Comparison of ENCODE assay signal across 17 cellular contexts in genomic region chr16:47694543-47694942, GRCh38.
"Had no signal": no experiment of that assay in that cellular context is flagged by ENCODE, and none has a peak within 500 bp of the region (broad histone marks: within the 10 kb centered on the region; RNA-seq: fewer than 3 reads in every experiment).

No MANE protein-coding gene starts in this region.

- H3K4me3 Mint-ChIP-seq: activated B cell treated with CpG ODN at 0.5 μM for 24 hours; activated CD4-positive, alpha-beta memory T cell treated with anti-CD3 and anti-CD28 coated beads for 36 hours; activated T-helper 17 cell treated with anti-CD3 and anti-CD28 coated beads, Interleukin-2, amount 50 U/mL, for 72 hours; brain; nephron progenitor cell; stimulated activated naive CD8-positive, alpha-beta T cell treated with anti-CD3 and anti-CD28 coated beads, Interleukin-15, amount 100 ng/mL, for 72 hours; T-helper 2 cell treated with Interferon-gamma antibody and Interleukin-4, amounts not matched to agents 5 μg/mL and 100 μg/mL, for 36 hours had no signal

- H3K27me3 Mint-ChIP-seq: activated B cell treated with CpG ODN at 0.5 μM for 24 hours; activated CD4-positive, alpha-beta memory T cell treated with anti-CD3 and anti-CD28 coated beads for 36 hours; activated T-helper 17 cell treated with anti-CD3 and anti-CD28 coated beads, Interleukin-2, amount 50 U/mL, for 72 hours; brain; stimulated activated naive CD8-positive, alpha-beta T cell treated with anti-CD3 and anti-CD28 coated beads, Interleukin-15, amount 100 ng/mL, for 72 hours had no signal

- H3K9me3 ChIP-seq: colonic mucosa, gastroesophageal sphincter, heart left ventricle, left lung, suprapubic skin, upper lobe of left lung had no signal

- H3K4me1 Mint-ChIP-seq: activated B cell treated with CpG ODN at 0.5 μM for 24 hours; activated T-helper 17 cell treated with anti-CD3 and anti-CD28 coated beads, Interleukin-2, amount 50 U/mL, for 72 hours; brain had no signal

- ATAC-seq: activated T-helper 17 cell treated with anti-CD3 and anti-CD28 coated beads, Interleukin-2, amount 50 U/mL, for 72 hours; esophagus mucosa; gastroesophageal sphincter; heart left ventricle; left lung; stimulated activated naive CD8-positive, alpha-beta T cell treated with anti-CD3 and anti-CD28 coated beads, Interleukin-15, amount 100 ng/mL, for 72 hours had no signal

- H3K27ac Mint-ChIP-seq: activated B cell treated with CpG ODN at 0.5 μM for 24 hours; activated CD4-positive, alpha-beta memory T cell treated with anti-CD3 and anti-CD28 coated beads for 36 hours; activated T-helper 17 cell treated with anti-CD3 and anti-CD28 coated beads, Interleukin-2, amount 50 U/mL, for 72 hours; nephron progenitor cell; T-helper 2 cell treated with Interferon-gamma antibody and Interleukin-4, amounts not matched to agents 5 μg/mL and 100 μg/mL, for 36 hours had no signal

- H3K27ac ChIP-seq: colonic mucosa, gastroesophageal sphincter, heart left ventricle, left lung, suprapubic skin, upper lobe of left lung had no signal

- DNase-seq: activated B cell treated with CpG ODN at 0.5 μM for 24 hours; activated CD4-positive, alpha-beta memory T cell treated with anti-CD3 and anti-CD28 coated beads for 36 hours; activated CD4-positive, alpha-beta T cell treated with anti-CD3 and anti-CD28 coated beads for 4 hours; activated naive CD4-positive, alpha-beta T cell; central memory CD4-positive, alpha-beta T cell; colonic mucosa; heart left ventricle; left lung; nephron progenitor cell; stimulated activated naive CD8-positive, alpha-beta T cell treated with anti-CD3 and anti-CD28 coated beads, Interleukin-15, amount 100 ng/mL, for 72 hours; upper lobe of left lung had no signal

- H3K4me3 ChIP-seq: colonic mucosa, gastroesophageal sphincter, heart left ventricle, left lung, suprapubic skin, upper lobe of left lung had no signal

- H3K27me3 ChIP-seq: colonic mucosa, gastroesophageal sphincter, heart left ventricle, left lung, suprapubic skin, upper lobe of left lung had no signal

- H3K9me3 Mint-ChIP-seq: activated B cell treated with CpG ODN at 0.5 μM for 24 hours; activated CD4-positive, alpha-beta memory T cell treated with anti-CD3 and anti-CD28 coated beads for 36 hours; activated T-helper 17 cell treated with anti-CD3 and anti-CD28 coated beads, Interleukin-2, amount 50 U/mL, for 72 hours; brain; nephron progenitor cell; stimulated activated naive CD8-positive, alpha-beta T cell treated with anti-CD3 and anti-CD28 coated beads, Interleukin-15, amount 100 ng/mL, for 72 hours; T-helper 2 cell treated with Interferon-gamma antibody and Interleukin-4, amounts not matched to agents 5 μg/mL and 100 μg/mL, for 36 hours had no signal
